In genomic region chr7:26639695-26640094, GRCh38 we compare ENCODE assay signal across 1 cellular context.
TF ChIP-seq lines count a peak whose summit lies in the region.

No MANE protein-coding gene starts in this region.

TF ChIP-seq in K562, 482 proteins besides CTCF, POLR2A, EP300 and RAD21 (continued from another document and continues in another):
- no peak for TF ChIP-seq FOXO4 (CRISPR knock-in tag; IDR thresholded peaks at IDR 0.05)
- TF ChIP-seq VEZF1 (CRISPR knock-in tag; IDR thresholded peaks at IDR 0.05), result no peak
- no peak for TF ChIP-seq KHSRP (IDR thresholded peaks at IDR 0.05)
- no peak for TF ChIP-seq ZNF274 (IDR thresholded peaks at IDR 0.05; ENCODE audit: borderline replicate concordance, low read depth, low read length)
- no peak for TF ChIP-seq RBM14 (IDR thresholded peaks at IDR 0.05; ENCODE audit: borderline replicate concordance, insufficient read depth, low read depth, low read length)
- TF ChIP-seq CREB3L1 (IDR thresholded peaks at IDR 0.05; ENCODE audit: borderline replicate concordance, low read depth), result no peak
- TF ChIP-seq ZNF175 (CRISPR knock-in tag; IDR thresholded peaks at IDR 0.05; ENCODE audit: low read depth), result no peak
- TF ChIP-seq PHB (CRISPR knock-in tag; IDR thresholded peaks at IDR 0.05), result no peak
- no peak for TF ChIP-seq NCOA1 (IDR thresholded peaks at IDR 0.05; ENCODE audit: low read depth)
- no peak for TF ChIP-seq ZNF280B (CRISPR knock-in tag; IDR thresholded peaks at IDR 0.05)
- no peak for TF ChIP-seq HMG20B (CRISPR knock-in tag; IDR thresholded peaks at IDR 0.05)
- TF ChIP-seq GTF2A2 (tag; IDR thresholded peaks at IDR 0.05), result no peak
- TF ChIP-seq ZNF766 (CRISPR knock-in tag; conservative IDR thresholded peaks at IDR 0.05), result no peak
- TF ChIP-seq ZNF655 (CRISPR knock-in tag; IDR thresholded peaks at IDR 0.05), result no peak
- no peak for TF ChIP-seq KDM5B (IDR thresholded peaks at IDR 0.05; ENCODE audit: insufficient replicate concordance, low read depth, low read length)
- TF ChIP-seq E4F1 (CRISPR knock-in tag; IDR thresholded peaks at IDR 0.05; ENCODE audit: borderline replicate concordance), result no peak
- no peak for TF ChIP-seq NR2C2 (CRISPR knock-in tag; IDR thresholded peaks at IDR 0.05)
- TF ChIP-seq NR2C2 (tag; IDR thresholded peaks at IDR 0.05), result no peak
- TF ChIP-seq DDX20 (tag; IDR thresholded peaks at IDR 0.05; ENCODE audit: low read depth), result no peak
- no peak for TF ChIP-seq GABPA (tag; conservative IDR thresholded peaks at IDR 0.05; ENCODE audit: low read depth)
- TF ChIP-seq KLF1 (tag; IDR thresholded peaks at IDR 0.05), result no peak
- TF ChIP-seq MGA (IDR thresholded peaks at IDR 0.05), result no peak
- peak; percentile 33 for TF ChIP-seq PHF20 (IDR thresholded peaks at IDR 0.05; ENCODE audit: partially characterized antibody)
- no peak for TF ChIP-seq NFIC (IDR thresholded peaks at IDR 0.05)
- no peak for TF ChIP-seq PKNOX1 (IDR thresholded peaks at IDR 0.05)
- no peak for TF ChIP-seq SLC30A9 (CRISPR knock-in tag; IDR thresholded peaks at IDR 0.05)
- TF ChIP-seq LARP7 (IDR thresholded peaks at IDR 0.05), result no peak
- TF ChIP-seq GABPB2 (CRISPR knock-in tag; conservative IDR thresholded peaks at IDR 0.05), result no peak
- no peak for TF ChIP-seq ATF6 (CRISPR knock-in tag; IDR thresholded peaks at IDR 0.05)
- no peak for TF ChIP-seq MXI1 (IDR thresholded peaks at IDR 0.05; ENCODE audit: low read depth, low read length)
- TF ChIP-seq L3MBTL2 (IDR thresholded peaks at IDR 0.05), result no peak
